Comparison of ENCODE assay signal across 12 cellular contexts in the genomic region with DNA sequence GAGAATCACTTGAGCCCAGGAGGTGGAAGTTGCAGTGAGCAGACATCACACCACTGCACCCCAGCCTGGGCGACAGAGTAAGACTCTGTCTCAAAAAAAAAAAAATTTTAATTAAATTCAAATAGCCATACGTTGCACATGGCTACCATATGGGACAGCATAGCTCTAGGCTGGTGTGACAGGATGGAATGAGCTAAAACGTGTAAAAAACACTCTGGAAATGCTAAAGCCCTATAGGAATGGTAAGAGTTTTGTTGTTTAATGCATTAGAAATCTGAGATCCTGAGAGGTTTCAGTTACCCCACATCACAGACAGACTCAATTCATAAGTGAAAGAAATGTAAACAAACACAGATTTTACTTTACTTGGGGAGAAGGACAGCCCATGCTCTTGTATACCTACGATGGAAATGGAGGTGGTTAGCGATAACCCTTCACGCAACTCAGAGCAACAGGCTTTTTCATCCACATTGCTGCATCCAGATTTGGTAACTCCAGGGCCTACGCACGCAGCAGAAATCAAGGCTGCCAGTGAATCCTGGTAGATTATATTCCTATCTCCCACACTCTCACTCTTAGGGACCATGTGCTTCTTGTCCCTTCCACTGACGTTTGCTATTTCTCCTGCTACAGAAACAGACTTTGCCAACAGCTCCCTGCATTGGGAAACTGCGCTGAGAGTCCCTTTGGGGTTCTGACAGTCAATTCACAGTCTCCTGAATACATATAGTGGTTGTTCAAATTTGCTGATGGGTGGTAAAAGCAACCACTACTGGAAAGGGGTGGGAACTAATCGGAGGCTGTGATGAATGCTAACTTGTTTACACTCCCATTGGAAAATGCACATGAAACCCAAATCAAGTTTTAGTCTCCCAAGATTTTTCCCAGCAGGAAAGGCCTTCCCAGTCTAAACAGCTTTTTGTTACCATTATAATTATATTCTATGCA. TPM values are rescaled to one million over a fixed set of nuclear protein-coding genes. Genes with fewer than 3 reads are reported as not detected.
A peak's percentile ranks its signal among the peaks of the same experiment; 100 is the strongest.
DNase-seq lines count a peak whose midpoint lies in the region; ATAC-seq, FAIRE-seq and TF ChIP-seq lines count a peak whose summit lies in the region.
"Had no signal": no experiment of that assay in that cellular context is flagged by ENCODE, and none has a peak within 500 bp of the region (broad histone marks: within the 10 kb centered on the region; RNA-seq: fewer than 3 reads in every experiment).

No MANE protein-coding gene starts in this region.

- TF ChIP-seq CTCF in retinal pigment epithelial cell (conservative IDR thresholded peaks at IDR 0.05; ENCODE audit: low read depth, low read length) = no peak

- ATAC-seq in T-cell (replicated peaks in 1 of 4) (no peak), left ventricle myocardium superior (peak; percentile 36)
- ATAC-seq: CD8-positive, alpha-beta T cell had no signal

- H3K27me3 Mint-ChIP-seq in CD4-positive, alpha-beta memory T cell = no peaks in the 10 kb centered on the region
- no peaks in the 10 kb centered on the region for H3K27me3 Mint-ChIP-seq in T-cell

- 76 to 90% (median 88%) methylated on average over 11 of the region's 11 CpGs for WGBS in small intestine, 3 donors

- no peak overlapping the region for H3K27ac ChIP-seq in CD4-positive, alpha-beta memory T cell (ENCODE audit: low read depth, low read length)
- peak overlapping the region in 1 of 2 donors; percentile 61 for H3K27ac ChIP-seq in small intestine (ENCODE audit: low read depth in 1 of 2, low read length in 1 of 2)

- no peaks in the 10 kb centered on the region for H3K27me3 ChIP-seq in CD4-positive, alpha-beta memory T cell (ENCODE audit: insufficient read depth, low read length)
- H3K27me3 ChIP-seq in small intestine (ENCODE audit: control insufficient read depth in 2 of 2, insufficient read depth in 2 of 2, low read length in 2 of 2) = no peaks in the 10 kb centered on the region

- no peaks in the 10 kb centered on the region for H3K9me3 Mint-ChIP-seq in CD4-positive, alpha-beta memory T cell
- no peaks in the 10 kb centered on the region for H3K9me3 Mint-ChIP-seq in T-cell
- H3K9me3 Mint-ChIP-seq: activated naive CD4-positive, alpha-beta T cell treated with anti-CD3 and anti-CD28 coated beads, Interleukin-2, amount 10 ng/mL, durations not matched to agents 7 days and 5 days; CD8-positive, alpha-beta T cell had no signal

- H3K36me3 ChIP-seq in CD4-positive, alpha-beta memory T cell (ENCODE audit: insufficient read depth, low read length) = peaks cover 41% of the 10 kb centered on the region
- no peaks in the 10 kb centered on the region for H3K36me3 ChIP-seq in small intestine (ENCODE audit: control insufficient read depth in 2 of 2, insufficient read depth in 2 of 2, low read length in 2 of 2)

- H3K4me1 Mint-ChIP-seq in CD4-positive, alpha-beta memory T cell = peaks cover 57 to 96% (median 77%) of the 10 kb centered on the region in 4 donors
- H3K4me1 Mint-ChIP-seq in T-cell = peaks cover 73 to 89% (median 84%) of the 10 kb centered on the region in 3 donors

- peaks cover 40 to 70% of the 10 kb centered on the region in 2 donors for H3K36me3 Mint-ChIP-seq in CD4-positive, alpha-beta memory T cell
- peaks cover 40% of the 10 kb centered on the region for H3K36me3 Mint-ChIP-seq in T-cell

- intact Hi-C loops in CD4-positive, alpha-beta memory T cell (cut with micrococcal nuclease) = loop anchor here (5.0 kb wide), 2 partner anchors 37 to 228 kb away; no protein-coding TSS in a partner anchor
- intact Hi-C loops in left ventricle myocardium superior (cut with micrococcal nuclease) = loop anchor here (5.0 kb wide), 1 partner anchor 62 kb away; no protein-coding TSS in a partner anchor

- peak overlapping the region; percentile 36 to 98 (median 98) for H3K4me3 Mint-ChIP-seq in CD4-positive, alpha-beta memory T cell
- peak overlapping the region in 2 of 3 donors; percentile 51 to 96 for H3K4me3 Mint-ChIP-seq in T-cell

- DNase-seq in CD4-positive, alpha-beta memory T cell = no peak
- DNase-seq in T-cell (no peak), left ventricle myocardium superior (no peak), retinal pigment epithelial cell (ENCODE audit: low read depth) (no peak), midbrain (lab: John Stamatoyannopoulos, UW) (no peak), small intestine (no peak), SW 1271 (lab: John Stamatoyannopoulos, UW) (no peak)
- no peak for DNase-seq in effector CD4-positive, alpha-beta T cell
- DNase-seq: activated naive CD4-positive, alpha-beta T cell treated with anti-CD3 and anti-CD28 coated beads, Interleukin-2, amount 10 ng/mL, durations not matched to agents 7 days and 5 days; CD8-positive, alpha-beta T cell; NCI-H1105 treated with DMSO at 0.1 percent for 48 hours had no signal

- POLR2A ChIA-PET in CD4-positive, alpha-beta memory T cell (lab: Charles Lee; ENCODE audit: partially characterized antibody) = interaction anchor here (1.0 to 6.7 kb wide), 11 partner anchors 9 to 59 kb away, joined by 3 to 60 read pairs (median 4); no protein-coding TSS in a partner anchor
- POLR2A ChIA-PET in T-cell (lab: Charles Lee) = interaction anchor here (0.6 to 1.0 kb wide), 6 partner anchors 7 to 1086 kb away, joined by 3 to 5 read pairs (median 3); no protein-coding TSS in a partner anchor

- no peaks in the 10 kb centered on the region for H3K9me3 ChIP-seq in CD4-positive, alpha-beta memory T cell (ENCODE audit: control insufficient read depth in 1 of 2, low read length in 2 of 2)
- H3K9me3 ChIP-seq in small intestine (ENCODE audit: control insufficient read depth, low read depth) = no peaks in the 10 kb centered on the region

- H3K27ac Mint-ChIP-seq in CD4-positive, alpha-beta memory T cell = peak overlapping the region; percentile 53 to 95 (median 67)
- peak overlapping the region; percentile 30 to 55 for H3K27ac Mint-ChIP-seq in T-cell

- CTCF ChIA-PET in CD4-positive, alpha-beta memory T cell (lab: Charles Lee; ENCODE audit: partially characterized antibody) = interaction anchor here (0.8 to 5.1 kb wide), 16 partner anchors 9 to 76 kb away, joined by 3 to 105 read pairs (median 6); no protein-coding TSS in a partner anchor
- CTCF ChIA-PET in T-cell (lab: Charles Lee) = interaction anchor here (0.8 to 3.5 kb wide), 8 partner anchors 17 to 76 kb away, joined by 3 to 32 read pairs (median 3); no protein-coding TSS in a partner anchor

- no peak for FAIRE-seq in small intestine (lab: Jason Lieb, UNC)
- FAIRE-seq: urothelium cell line had no signal

- peak overlapping the region in 1 of 2 donors; percentile 15 for H3K4me3 ChIP-seq in CD4-positive, alpha-beta memory T cell (ENCODE audit: low read length in 2 of 2)
- H3K4me3 ChIP-seq in retinal pigment epithelial cell (ENCODE audit: low read length) (peak overlapping the region; percentile 6), small intestine (ENCODE audit: low read depth in 1 of 2, low read length in 2 of 2) (no peak overlapping the region)

- H3K4me1 ChIP-seq in CD4-positive, alpha-beta memory T cell (ENCODE audit: insufficient read depth, low read length) = peaks cover 86% of the 10 kb centered on the region
- peaks cover 0 to 2% of the 10 kb centered on the region in 2 donors for H3K4me1 ChIP-seq in small intestine (ENCODE audit: control insufficient read depth in 2 of 2, insufficient read depth in 1 of 2, low read depth in 1 of 2, low read length in 1 of 2)

RNA-seq across cellular contexts. Expression of a gene that starts 3.1 kb away (rescaled TPM):
- 10 to 100 TPM; 55.8 to 56.9 TPM for total RNA-seq in CD4-positive, alpha-beta memory T cell
- polyA plus RNA-seq in CD4-positive, alpha-beta memory T cell = 100 to 1,000 TPM in 1 of 2 donors, 10 to 100 TPM in 1; 48.2 to 118 TPM
- total RNA-seq in T-cell (10 to 100 TPM; 25.0 to 66.7 (median 41.7) TPM), left ventricle myocardium superior (9.7 TPM)
- 10 to 100 TPM in 2 of 3 donors, 1 to 10 TPM in 1; 4.9 to 24.0 (median 14.3) TPM for polyA plus RNA-seq in small intestine
